In genomic region chr19:38676878-38677646, GRCh38 we compare ENCODE assay signal across 11 cellular contexts. TPM values are rescaled to one million over a fixed set of nuclear protein-coding genes. Genes with fewer than 3 reads are reported as not detected.
DNase-seq lines count a peak whose midpoint lies in the region; ATAC-seq, FAIRE-seq and TF ChIP-seq lines count a peak whose summit lies in the region.
"Had no signal": no experiment of that assay in that cellular context is flagged by ENCODE, and none has a peak within 500 bp of the region (broad histone marks: within the 10 kb centered on the region; RNA-seq: fewer than 3 reads in every experiment).

No MANE protein-coding gene starts in this region.

- FAIRE-seq in urothelium cell line (lab: Jason Lieb, UNC) (no peak), D721Med (lab: Jason Lieb, UNC) (no peak)

- peaks cover 6% of the 10 kb centered on the region for H3K36me3 Mint-ChIP-seq in CD8-positive, alpha-beta T cell
- H3K36me3 Mint-ChIP-seq in T-helper 17 cell (ENCODE audit: low read depth) (peaks cover 3% of the 10 kb centered on the region), glutamatergic neuron (ENCODE audit: unreplicated experiment) (peaks cover 7% of the 10 kb centered on the region), progenitor cell of endocrine pancreas (ENCODE audit: insufficient read depth) (peaks cover 9% of the 10 kb centered on the region)

- H3K27ac ChIP-seq in CD8-positive, alpha-beta T cell (ENCODE audit: low read depth, low read length): no peak overlapping the region
- H3K27ac ChIP-seq: KMS-11 had no signal

- intact Hi-C loops in CD8-positive, alpha-beta T cell (cut with DNase I, micrococcal nuclease): no loop called here

- H3K27me3 ChIP-seq in CD8-positive, alpha-beta T cell (ENCODE audit: insufficient read depth, low read length): no peaks in the 10 kb centered on the region

- no peaks in the 10 kb centered on the region for H3K9me3 Mint-ChIP-seq in CD8-positive, alpha-beta T cell
- H3K9me3 Mint-ChIP-seq in glutamatergic neuron (ENCODE audit: unreplicated experiment): peaks cover 14% of the 10 kb centered on the region
- H3K9me3 Mint-ChIP-seq in progenitor cell of endocrine pancreas (ENCODE audit: low read depth): no peaks in the 10 kb centered on the region

- POLR2A ChIA-PET in CD8-positive, alpha-beta T cell (lab: Charles Lee): no interaction called here

- H3K36me3 ChIP-seq in CD8-positive, alpha-beta T cell (ENCODE audit: insufficient read depth, low read length): no peaks in the 10 kb centered on the region

- DNase-seq in CD8-positive, alpha-beta T cell: no peak
- DNase-seq in T-helper 17 cell (no peak), glutamatergic neuron (no peak), progenitor cell of endocrine pancreas (ENCODE audit: low spot score, unreplicated experiment) (no peak), urothelium cell line (ENCODE audit: low spot score) (no peak), D721Med (ENCODE audit: insufficient read length, low spot score) (no peak), MV-4-11 (lab: John Stamatoyannopoulos, UW) (no peak)
- DNase-seq: DND-41; effector memory CD4-positive, alpha-beta T cell had no signal

- CTCF ChIA-PET in CD8-positive, alpha-beta T cell (lab: Charles Lee): interaction anchor here (0.6 kb wide), 1 partner anchor 53 kb away, joined by 4 read pairs; no protein-coding TSS in a partner anchor

- peak overlapping the region; percentile 49 for H3K27ac Mint-ChIP-seq in CD8-positive, alpha-beta T cell
- H3K27ac Mint-ChIP-seq in T-helper 17 cell (peak overlapping the region; percentile 90), glutamatergic neuron (ENCODE audit: unreplicated experiment) (peak overlapping the region; percentile 82), progenitor cell of endocrine pancreas (peak overlapping the region; percentile 80)

- H3K4me3 ChIP-seq in CD8-positive, alpha-beta T cell (ENCODE audit: low read depth, low read length): no peak overlapping the region

- H3K27me3 Mint-ChIP-seq in CD8-positive, alpha-beta T cell (ENCODE audit: low read depth): no peaks in the 10 kb centered on the region
- no peaks in the 10 kb centered on the region for H3K27me3 Mint-ChIP-seq in T-helper 17 cell
- peaks cover 16% of the 10 kb centered on the region for H3K27me3 Mint-ChIP-seq in glutamatergic neuron (ENCODE audit: unreplicated experiment)
- H3K27me3 Mint-ChIP-seq in progenitor cell of endocrine pancreas: no peaks in the 10 kb centered on the region

- no peak for ATAC-seq in CD8-positive, alpha-beta T cell
- ATAC-seq in T-helper 17 cell (no peak), HG03432 (IDR thresholded peaks at IDR 0.05; ENCODE audit: unreplicated experiment) (no peak)

- no peaks in the 10 kb centered on the region for H3K9me3 ChIP-seq in CD8-positive, alpha-beta T cell (ENCODE audit: low read length)
- no peaks in the 10 kb centered on the region for H3K9me3 ChIP-seq in T-helper 17 cell (ENCODE audit: control insufficient read depth, low read length, poor library complexity, severe bottlenecking)

- no peak for TF ChIP-seq CTCF in CD8-positive, alpha-beta T cell (IDR thresholded peaks at IDR 0.05)
- no peak for TF ChIP-seq CTCF in glutamatergic neuron (IDR thresholded peaks at IDR 0.05; ENCODE audit: partially characterized antibody, unreplicated experiment)
- TF ChIP-seq CTCF in progenitor cell of endocrine pancreas (IDR thresholded peaks at IDR 0.05; ENCODE audit: unreplicated experiment): no peak
- TF ChIP-seq CTCF in D721Med (IDR thresholded peaks at IDR 0.05; ENCODE audit: insufficient read depth, missing control alignments): no peak

- no peak overlapping the region for H3K4me3 Mint-ChIP-seq in CD8-positive, alpha-beta T cell
- H3K4me3 Mint-ChIP-seq in T-helper 17 cell: peak overlapping the region; percentile 82
- H3K4me3 Mint-ChIP-seq in glutamatergic neuron (ENCODE audit: unreplicated experiment): peak overlapping the region; percentile 64
- no peak overlapping the region for H3K4me3 Mint-ChIP-seq in progenitor cell of endocrine pancreas (ENCODE audit: low read depth)

- H3K4me1 Mint-ChIP-seq in CD8-positive, alpha-beta T cell (ENCODE audit: low read depth): peaks cover 72% of the 10 kb centered on the region
- H3K4me1 Mint-ChIP-seq in T-helper 17 cell (peaks cover 60% of the 10 kb centered on the region), glutamatergic neuron (ENCODE audit: low read depth, unreplicated experiment) (peaks cover 53% of the 10 kb centered on the region), progenitor cell of endocrine pancreas (ENCODE audit: low read depth) (peaks cover 67% of the 10 kb centered on the region)

- peaks cover 28% of the 10 kb centered on the region for H3K4me1 ChIP-seq in CD8-positive, alpha-beta T cell (ENCODE audit: insufficient read depth, low read length)

RNA-seq across cellular contexts. Expression of gene ACTN4, which starts 29.6 kb away (rescaled TPM):
- total RNA-seq in CD8-positive, alpha-beta T cell: 100 to 1,000 TPM; 110 to 111 TPM
- total RNA-seq in T-helper 17 cell: 100 to 1,000 TPM; 201 to 205 TPM
- total RNA-seq in glutamatergic neuron (ENCODE audit: unreplicated experiment): 975 TPM
- total RNA-seq in progenitor cell of endocrine pancreas: 639 and 657 TPM in 2 replicates

RNA-seq across cellular contexts. Expression of gene EIF3K, which starts 58.1 kb away (rescaled TPM):
- 100 to 1,000 TPM; 313 to 315 TPM for total RNA-seq in CD8-positive, alpha-beta T cell
- 100 to 1,000 TPM; 282 to 320 TPM for total RNA-seq in T-helper 17 cell
- total RNA-seq in glutamatergic neuron (ENCODE audit: unreplicated experiment): 247 TPM
- total RNA-seq in progenitor cell of endocrine pancreas: 193 and 203 TPM in 2 replicates

RNA-seq across cellular contexts. Expression of gene MAP4K1, which starts 59.3 kb away (rescaled TPM):
- 100 to 1,000 TPM; 135 to 151 TPM for total RNA-seq in CD8-positive, alpha-beta T cell
- total RNA-seq in T-helper 17 cell: 100 to 1,000 TPM; 298 to 351 TPM
- 6.3 TPM for total RNA-seq in glutamatergic neuron (ENCODE audit: unreplicated experiment)
- total RNA-seq in progenitor cell of endocrine pancreas: 6.7 and 10.9 TPM in 2 replicates

Comparison
In these comparisons a context has a peak if more than half of its experiments do, and no peak if none do; other contexts are left out.
1. H3K4me3 Mint-ChIP-seq: peak in T-helper 17 cell (single experiment) and glutamatergic neuron (single experiment); none in CD8-positive, alpha-beta T cell (single experiment) and progenitor cell of endocrine pancreas (single experiment).
2. RNA of gene MAP4K1, which starts 59.3 kb away (total RNA-seq): 298 to 351 TPM in T-helper 17 cell and 135 to 151 TPM in CD8-positive, alpha-beta T cell; 6.7 to 10.9 TPM in progenitor cell of endocrine pancreas and 6.3 TPM in glutamatergic neuron (single experiment); every median in the first group is over 10 times any median in the second.
3. Peak in every context shown above with its lines, with median percentiles within 50 percentile points of each other: H3K27ac Mint-ChIP-seq.